Comparison of ENCODE assay signal across 1 cellular context in genomic region chr18:3710712-3711269, GRCh38.
TF ChIP-seq lines count a peak whose summit lies in the region.

No MANE protein-coding gene starts in this region.

TF ChIP-seq in HEK293, 187 proteins besides CTCF, POLR2A, EP300 and RAD21 (continued from another document and continues in another):
- TF ChIP-seq, protein P1, sequence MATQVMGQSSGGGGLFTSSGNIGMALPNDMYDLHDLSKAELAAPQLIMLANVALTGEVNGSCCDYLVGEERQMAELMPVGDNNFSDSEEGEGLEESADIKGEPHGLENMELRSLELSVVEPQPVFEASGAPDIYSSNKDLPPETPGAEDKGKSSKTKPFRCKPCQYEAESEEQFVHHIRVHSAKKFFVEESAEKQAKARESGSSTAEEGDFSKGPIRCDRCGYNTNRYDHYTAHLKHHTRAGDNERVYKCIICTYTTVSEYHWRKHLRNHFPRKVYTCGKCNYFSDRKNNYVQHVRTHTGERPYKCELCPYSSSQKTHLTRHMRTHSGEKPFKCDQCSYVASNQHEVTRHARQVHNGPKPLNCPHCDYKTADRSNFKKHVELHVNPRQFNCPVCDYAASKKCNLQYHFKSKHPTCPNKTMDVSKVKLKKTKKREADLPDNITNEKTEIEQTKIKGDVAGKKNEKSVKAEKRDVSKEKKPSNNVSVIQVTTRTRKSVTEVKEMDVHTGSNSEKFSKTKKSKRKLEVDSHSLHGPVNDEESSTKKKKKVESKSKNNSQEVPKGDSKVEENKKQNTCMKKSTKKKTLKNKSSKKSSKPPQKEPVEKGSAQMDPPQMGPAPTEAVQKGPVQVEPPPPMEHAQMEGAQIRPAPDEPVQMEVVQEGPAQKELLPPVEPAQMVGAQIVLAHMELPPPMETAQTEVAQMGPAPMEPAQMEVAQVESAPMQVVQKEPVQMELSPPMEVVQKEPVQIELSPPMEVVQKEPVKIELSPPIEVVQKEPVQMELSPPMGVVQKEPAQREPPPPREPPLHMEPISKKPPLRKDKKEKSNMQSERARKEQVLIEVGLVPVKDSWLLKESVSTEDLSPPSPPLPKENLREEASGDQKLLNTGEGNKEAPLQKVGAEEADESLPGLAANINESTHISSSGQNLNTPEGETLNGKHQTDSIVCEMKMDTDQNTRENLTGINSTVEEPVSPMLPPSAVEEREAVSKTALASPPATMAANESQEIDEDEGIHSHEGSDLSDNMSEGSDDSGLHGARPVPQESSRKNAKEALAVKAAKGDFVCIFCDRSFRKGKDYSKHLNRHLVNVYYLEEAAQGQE (tag by site-specific recombination; IDR thresholded peaks at IDR 0.05) = no peak
- no peak for TF ChIP-seq ZNF610 (tag by site-specific recombination; IDR thresholded peaks at IDR 0.05; ENCODE audit: borderline replicate concordance)
- TF ChIP-seq ZNF211 (tag by site-specific recombination; IDR thresholded peaks at IDR 0.05; ENCODE audit: low read depth) = no peak
- TF ChIP-seq ZNF701 (tag by site-specific recombination; IDR thresholded peaks at IDR 0.05) = no peak
- TF ChIP-seq GLIS2 (tag by site-specific recombination; IDR thresholded peaks at IDR 0.05) = peak; percentile 43
- TF ChIP-seq ZNF792 (tag by site-specific recombination; IDR thresholded peaks at IDR 0.05) = no peak
- no peak for TF ChIP-seq ZNF341 (tag by site-specific recombination; IDR thresholded peaks at IDR 0.05; ENCODE audit: low read depth)
- TF ChIP-seq ZSCAN23 (tag by site-specific recombination; IDR thresholded peaks at IDR 0.05) = no peak
- TF ChIP-seq ZNF155 (tag by site-specific recombination; IDR thresholded peaks at IDR 0.05) = no peak
- TF ChIP-seq ZNF561 (tag by site-specific recombination; IDR thresholded peaks at IDR 0.05; ENCODE audit: borderline replicate concordance) = no peak
- TF ChIP-seq ZNF776 (tag by site-specific recombination; IDR thresholded peaks at IDR 0.05; ENCODE audit: borderline replicate concordance) = no peak
- no peak for TF ChIP-seq ZBTB26 (tag by site-specific recombination; optimal IDR thresholded peaks at IDR 0.05)
- TF ChIP-seq HOXD13 (CRISPR knock-in tag; IDR thresholded peaks at IDR 0.05; ENCODE audit: borderline replicate concordance) = no peak
- TF ChIP-seq RBAK (tag by site-specific recombination; IDR thresholded peaks at IDR 0.05) = no peak
- no peak for TF ChIP-seq ZNF660 (tag by site-specific recombination; IDR thresholded peaks at IDR 0.05)
- no peak for TF ChIP-seq PRDM1 (tag by site-specific recombination; IDR thresholded peaks at IDR 0.05)
- TF ChIP-seq ZBTB20 (tag by site-specific recombination; IDR thresholded peaks at IDR 0.05) = 0 out of 2 replicates have a peak, but pooled peaks have one; percentile 25
- no peak for TF ChIP-seq ZNF555 (tag by site-specific recombination; conservative IDR thresholded peaks at IDR 0.05)
- TF ChIP-seq ZBTB48 (tag by site-specific recombination; IDR thresholded peaks at IDR 0.05) = peak; percentile 57
- TF ChIP-seq, protein P2, sequence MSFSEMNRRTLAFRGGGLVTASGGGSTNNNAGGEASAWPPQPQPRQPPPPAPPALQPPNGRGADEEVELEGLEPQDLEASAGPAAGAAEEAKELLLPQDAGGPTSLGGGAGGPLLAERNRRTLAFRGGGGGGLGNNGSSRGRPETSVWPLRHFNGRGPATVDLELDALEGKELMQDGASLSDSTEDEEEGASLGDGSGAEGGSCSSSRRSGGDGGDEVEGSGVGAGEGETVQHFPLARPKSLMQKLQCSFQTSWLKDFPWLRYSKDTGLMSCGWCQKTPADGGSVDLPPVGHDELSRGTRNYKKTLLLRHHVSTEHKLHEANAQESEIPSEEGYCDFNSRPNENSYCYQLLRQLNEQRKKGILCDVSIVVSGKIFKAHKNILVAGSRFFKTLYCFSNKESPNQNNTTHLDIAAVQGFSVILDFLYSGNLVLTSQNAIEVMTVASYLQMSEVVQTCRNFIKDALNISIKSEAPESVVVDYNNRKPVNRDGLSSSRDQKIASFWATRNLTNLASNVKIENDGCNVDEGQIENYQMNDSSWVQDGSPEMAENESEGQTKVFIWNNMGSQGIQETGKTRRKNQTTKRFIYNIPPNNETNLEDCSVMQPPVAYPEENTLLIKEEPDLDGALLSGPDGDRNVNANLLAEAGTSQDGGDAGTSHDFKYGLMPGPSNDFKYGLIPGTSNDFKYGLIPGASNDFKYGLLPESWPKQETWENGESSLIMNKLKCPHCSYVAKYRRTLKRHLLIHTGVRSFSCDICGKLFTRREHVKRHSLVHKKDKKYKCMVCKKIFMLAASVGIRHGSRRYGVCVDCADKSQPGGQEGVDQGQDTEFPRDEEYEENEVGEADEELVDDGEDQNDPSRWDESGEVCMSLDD (tag by site-specific recombination; IDR thresholded peaks at IDR 0.05) = no peak
- no peak for TF ChIP-seq ZNF157 (tag by site-specific recombination; IDR thresholded peaks at IDR 0.05)
- no peak for TF ChIP-seq BCL11B (tag by site-specific recombination; IDR thresholded peaks at IDR 0.05; ENCODE audit: low read depth)
- no peak for TF ChIP-seq ZSCAN5A (tag by site-specific recombination; IDR thresholded peaks at IDR 0.05)
- TF ChIP-seq HOXA7 (CRISPR knock-in tag; IDR thresholded peaks at IDR 0.05; ENCODE audit: borderline replicate concordance) = no peak
- no peak for TF ChIP-seq ZNF423 (tag by site-specific recombination; IDR thresholded peaks at IDR 0.05)
- TF ChIP-seq TRIM28 (IDR thresholded peaks at IDR 0.05; ENCODE audit: borderline replicate concordance, low read length) = no peak
- TF ChIP-seq ZNF138 (tag by site-specific recombination; IDR thresholded peaks at IDR 0.05; ENCODE audit: borderline replicate concordance) = no peak
- peak; percentile 64 for TF ChIP-seq ZNF843 (tag by site-specific recombination; IDR thresholded peaks at IDR 0.05)
- no peak for TF ChIP-seq HOXC10 (CRISPR knock-in tag; IDR thresholded peaks at IDR 0.05)
- no peak for TF ChIP-seq ZNF639 (tag by site-specific recombination; IDR thresholded peaks at IDR 0.05)
- no peak for TF ChIP-seq ZNF10 (tag by site-specific recombination; IDR thresholded peaks at IDR 0.05)
- TF ChIP-seq ZNF768 (tag by site-specific recombination; IDR thresholded peaks at IDR 0.05) = no peak
- no peak; the same call in 1 of the 2 replicates for TF ChIP-seq ZNF398 (tag by site-specific recombination; IDR thresholded peaks at IDR 0.05)
- TF ChIP-seq ZNF2 (tag by site-specific recombination; IDR thresholded peaks at IDR 0.05) = no peak
- TF ChIP-seq ZNF48 (tag by site-specific recombination; IDR thresholded peaks at IDR 0.05) = no peak
- no peak for TF ChIP-seq ZNF391 (tag by site-specific recombination; IDR thresholded peaks at IDR 0.05; ENCODE audit: borderline replicate concordance, low read depth)
- no peak for TF ChIP-seq ZNF354C (tag by site-specific recombination; IDR thresholded peaks at IDR 0.05; ENCODE audit: borderline replicate concordance, low read depth)
- TF ChIP-seq ZIC2 (tag by site-specific recombination; IDR thresholded peaks at IDR 0.05) = 0 out of 2 replicates have a peak, but pooled peaks have one; percentile 36
- no peak for TF ChIP-seq ZNF140 (tag by site-specific recombination; IDR thresholded peaks at IDR 0.05)
- TF ChIP-seq ZNF658 (tag by site-specific recombination; IDR thresholded peaks at IDR 0.05) = no peak
- TF ChIP-seq, protein P3, sequence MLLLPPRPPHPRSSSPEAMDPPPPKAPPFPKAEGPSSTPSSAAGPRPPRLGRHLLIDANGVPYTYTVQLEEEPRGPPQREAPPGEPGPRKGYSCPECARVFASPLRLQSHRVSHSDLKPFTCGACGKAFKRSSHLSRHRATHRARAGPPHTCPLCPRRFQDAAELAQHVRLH (tag by site-specific recombination; IDR thresholded peaks at IDR 0.05) = no peak
- TF ChIP-seq TCF7L2 (IDR thresholded peaks at IDR 0.05; ENCODE audit: borderline replicate concordance, low read depth, low read length) = no peak
- TF ChIP-seq ZNF830 (tag by site-specific recombination; IDR thresholded peaks at IDR 0.05; ENCODE audit: low read depth) = no peak
- no peak for TF ChIP-seq ZNF558 (tag by site-specific recombination; IDR thresholded peaks at IDR 0.05)
- no peak for TF ChIP-seq MEIS1 (CRISPR knock-in tag; IDR thresholded peaks at IDR 0.05; ENCODE audit: borderline replicate concordance)
- no peak for TF ChIP-seq ZNF585B (tag by site-specific recombination; IDR thresholded peaks at IDR 0.05)
- peak; percentile 26; the same call in 1 of the 2 replicates for TF ChIP-seq YY2 (tag by site-specific recombination; IDR thresholded peaks at IDR 0.05)
- no peak for TF ChIP-seq ZNF37A (tag by site-specific recombination; IDR thresholded peaks at IDR 0.05)
- TF ChIP-seq, protein P4, sequence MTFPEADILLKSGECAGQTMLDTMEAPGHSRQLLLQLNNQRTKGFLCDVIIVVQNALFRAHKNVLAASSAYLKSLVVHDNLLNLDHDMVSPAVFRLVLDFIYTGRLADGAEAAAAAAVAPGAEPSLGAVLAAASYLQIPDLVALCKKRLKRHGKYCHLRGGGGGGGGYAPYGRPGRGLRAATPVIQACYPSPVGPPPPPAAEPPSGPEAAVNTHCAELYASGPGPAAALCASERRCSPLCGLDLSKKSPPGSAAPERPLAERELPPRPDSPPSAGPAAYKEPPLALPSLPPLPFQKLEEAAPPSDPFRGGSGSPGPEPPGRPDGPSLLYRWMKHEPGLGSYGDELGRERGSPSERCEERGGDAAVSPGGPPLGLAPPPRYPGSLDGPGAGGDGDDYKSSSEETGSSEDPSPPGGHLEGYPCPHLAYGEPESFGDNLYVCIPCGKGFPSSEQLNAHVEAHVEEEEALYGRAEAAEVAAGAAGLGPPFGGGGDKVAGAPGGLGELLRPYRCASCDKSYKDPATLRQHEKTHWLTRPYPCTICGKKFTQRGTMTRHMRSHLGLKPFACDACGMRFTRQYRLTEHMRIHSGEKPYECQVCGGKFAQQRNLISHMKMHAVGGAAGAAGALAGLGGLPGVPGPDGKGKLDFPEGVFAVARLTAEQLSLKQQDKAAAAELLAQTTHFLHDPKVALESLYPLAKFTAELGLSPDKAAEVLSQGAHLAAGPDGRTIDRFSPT (tag by site-specific recombination; IDR thresholded peaks at IDR 0.05) = no peak
- peak; percentile 56 for TF ChIP-seq ZFHX2 (tag by site-specific recombination; conservative IDR thresholded peaks at IDR 0.05)
- no peak for TF ChIP-seq WT1 (tag by site-specific recombination; IDR thresholded peaks at IDR 0.05)
- TF ChIP-seq ZNF791 (tag by site-specific recombination; IDR thresholded peaks at IDR 0.05) = no peak
- TF ChIP-seq PBX3 (CRISPR knock-in tag; IDR thresholded peaks at IDR 0.05) = no peak
- TF ChIP-seq ZFP69B (tag by site-specific recombination; IDR thresholded peaks at IDR 0.05) = no peak
- no peak for TF ChIP-seq GFI1B (tag by site-specific recombination; IDR thresholded peaks at IDR 0.05)
- TF ChIP-seq GLI2 (tag by site-specific recombination; IDR thresholded peaks at IDR 0.05; ENCODE audit: borderline replicate concordance, low read depth) = no peak
- TF ChIP-seq ZNF394 (tag by site-specific recombination; IDR thresholded peaks at IDR 0.05; ENCODE audit: borderline replicate concordance) = no peak
- no peak for TF ChIP-seq ZNF624 (tag by site-specific recombination; IDR thresholded peaks at IDR 0.05)
